ENCODE assay signal across 8 cellular contexts in the genomic region with DNA sequence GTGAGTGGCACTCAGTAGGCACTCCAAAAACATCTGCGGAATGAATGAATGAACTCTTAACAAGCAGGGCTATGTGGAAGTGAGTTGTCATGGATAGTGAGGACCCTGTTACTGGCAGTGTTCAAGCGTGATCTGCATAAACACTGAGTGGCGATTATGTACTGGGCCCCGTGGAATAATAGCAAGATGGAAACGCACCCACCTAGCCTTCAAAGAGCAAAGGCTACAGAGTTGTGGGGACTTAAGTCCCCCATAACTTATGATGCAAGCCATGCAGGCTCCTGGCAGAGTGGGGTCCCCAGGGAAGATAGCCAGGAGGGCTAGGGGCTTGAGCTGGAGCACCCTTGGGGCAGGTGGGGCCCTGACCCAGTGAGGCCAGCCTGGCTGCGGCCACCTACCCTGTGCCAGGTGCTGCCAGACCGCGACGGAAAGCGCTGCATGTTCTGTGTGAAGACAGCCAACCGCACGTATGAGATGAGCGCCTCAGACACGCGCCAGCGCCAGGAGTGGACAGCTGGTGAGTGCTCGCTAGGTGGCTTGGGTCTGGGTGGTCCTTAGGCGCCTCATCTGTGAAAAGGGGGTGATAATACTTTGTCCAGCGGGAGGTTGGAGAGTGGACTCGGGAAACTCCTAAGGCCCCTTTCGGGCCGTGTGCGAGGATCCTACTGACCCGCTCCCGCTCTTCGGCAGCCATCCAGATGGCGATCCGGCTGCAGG. TPM values are rescaled to one million over a fixed set of nuclear protein-coding genes. Genes with fewer than 3 reads are reported as not detected.
DNase-seq lines count a peak whose midpoint lies in the region; ATAC-seq, FAIRE-seq and TF ChIP-seq lines count a peak whose summit lies in the region.

No MANE protein-coding gene starts in this region.

- H3K4me2 ChIP-seq in IMR-90 (ENCODE audit: low read depth, low read length) (peak overlapping the region; percentile 60), H1 (ENCODE audit: insufficient read depth in 1 of 2, low read depth in 2 of 2, low read length in 2 of 2) (peak overlapping the region; percentile 90 to 92)

- POLR2A ChIA-PET in IMR-90 (lab: Charles Lee; ENCODE audit: unreplicated experiment), result no interaction called here
- POLR2A ChIA-PET in H1 (lab: Charles Lee; ENCODE audit: partially characterized antibody), result interaction anchor here (0.8 to 2.7 kb wide), 6 partner anchors 9 to 156 kb away, joined by 3 to 10 read pairs (median 5); a partner anchor contains a TSS
- POLR2A ChIA-PET in GM10248 (lab: Yijun Ruan, JAX), result no interaction called here

- H3K79me1 ChIP-seq in IMR-90 (ENCODE audit: low read depth in 1 of 2, low read length in 2 of 2) (no peaks in the 10 kb centered on the region), H1 (ENCODE audit: low read depth, low read length) (no peaks in the 10 kb centered on the region)

- H2BK20ac ChIP-seq in IMR-90 (ENCODE audit: low read depth, low read length), result no peak overlapping the region
- H2BK20ac ChIP-seq in H1 (ENCODE audit: low read length), result no peak overlapping the region

- H3K79me2 ChIP-seq in ACC112 (ENCODE audit: control insufficient read depth, insufficient read depth, low read length, unreplicated experiment) (no peaks in the 10 kb centered on the region), H1 (ENCODE audit: control insufficient read depth in 1 of 2, insufficient read depth in 2 of 2, low read length in 2 of 2) (no peaks in the 10 kb centered on the region)

- H4K91ac ChIP-seq in IMR-90 (ENCODE audit: insufficient read depth, low read depth, low read length), result no peak overlapping the region
- peak overlapping the region; percentile 39 for H4K91ac ChIP-seq in H1 (replicated peaks; ENCODE audit: insufficient read length, low read length)

- H4K20me1 ChIP-seq in IMR-90 (ENCODE audit: insufficient read depth, low read length) (no peaks in the 10 kb centered on the region), H1 (replicated peaks in 1 of 2; ENCODE audit: control insufficient read depth in 1 of 2, insufficient read depth in 2 of 2, low read length in 2 of 2) (no peaks in the 10 kb centered on the region)

- H3K9me3 ChIP-seq in IMR-90 (ENCODE audit: control insufficient read depth, insufficient read depth, low read length) (no peaks in the 10 kb centered on the region), H1 (ENCODE audit: insufficient read depth in 2 of 2, low read depth in 1 of 2, low read length in 1 of 2) (no peaks in the 10 kb centered on the region; a peak in 1 of 4 replicates), muscle layer of duodenum (ENCODE audit: control insufficient read depth in 1 of 2, low read length in 2 of 2) (no peaks in the 10 kb centered on the region)

- H3K4me1 ChIP-seq in ACC112 (ENCODE audit: control insufficient read depth, insufficient read depth, low read length, unreplicated experiment) (no peaks in the 10 kb centered on the region), IMR-90 (ENCODE audit: control insufficient read depth, insufficient read depth, low read length) (peaks cover 2% of the 10 kb centered on the region; the same call in 1 of the 2 replicates), H1 (replicated peaks in 1 of 4; ENCODE audit: control insufficient read depth in 3 of 4, insufficient read depth in 4 of 4, low read length in 3 of 4) (peaks cover 5 to 8% (median 6%) of the 10 kb centered on the region in 4 experiments), muscle layer of duodenum (ENCODE audit: control insufficient read depth in 1 of 2, insufficient read depth in 2 of 2, low read length in 2 of 2) (peaks cover 0 to 5% of the 10 kb centered on the region in 2 donors)

- no peak for DNase-seq in IMR-90
- DNase-seq in H1 (ENCODE audit: low read depth in 1 of 2, low spot score in 2 of 2), result no peak
- DNase-seq in GM10248 (ENCODE audit: extremely low spot score), result no peak

- H2BK120ac ChIP-seq in IMR-90 (ENCODE audit: low read depth, low read length) (no peak overlapping the region), H1 (replicated peaks; ENCODE audit: low read depth, low read length) (no peak overlapping the region)

- H4K5ac ChIP-seq in IMR-90 (ENCODE audit: low read depth, low read length) (no peak overlapping the region), H1 (ENCODE audit: insufficient read length, low read depth, low read length) (no peak overlapping the region)

- H3K56ac ChIP-seq in IMR-90 (ENCODE audit: extremely low read depth, insufficient read depth, low read length) (no peak overlapping the region), H1 (replicated peaks; ENCODE audit: insufficient read length, low read depth, low read length) (no peak overlapping the region)

- H4K8ac ChIP-seq in IMR-90 (ENCODE audit: low read depth in 2 of 2, low read length in 2 of 2) (peak overlapping the region in 1 of 2 experiments; percentile 2; a peak in 1 of 4 replicates), H1 (ENCODE audit: extremely low read depth, insufficient read depth, low read length) (peak overlapping the region; percentile 80)

- H3K14ac ChIP-seq in IMR-90 (replicated peaks; ENCODE audit: low read depth, low read length) (no peak overlapping the region), H1 (ENCODE audit: insufficient read length) (no peak overlapping the region)

- peak overlapping the region; percentile 25 for H2AK9ac ChIP-seq in IMR-90 (replicated peaks; ENCODE audit: low read depth, low read length, poor library complexity)

- intact Hi-C loops in IMR-90 (cut with micrococcal nuclease), result no loop called here

- CTCF ChIA-PET in IMR-90 (lab: Yijun Ruan, JAX), result interaction anchor here (1.0 to 1.7 kb wide), 3 partner anchors 11 to 132 kb away, joined by 4 to 10 read pairs (median 9); no protein-coding TSS in a partner anchor
- CTCF ChIA-PET in H1 (lab: Charles Lee; ENCODE audit: partially characterized antibody), result interaction anchor here (0.8 to 21.2 kb wide), 13 partner anchors 11 to 239 kb away, joined by 3 to 358 read pairs (median 5); a partner anchor contains a TSS
- CTCF ChIA-PET in GM10248 (lab: Yijun Ruan, JAX), result interaction anchor here (1.4 to 2.2 kb wide), 3 partner anchors 10 to 205 kb away, joined by 4 to 9 read pairs (median 4); no protein-coding TSS in a partner anchor

- H3K18ac ChIP-seq in IMR-90 (ENCODE audit: low read depth, low read length) (no peak overlapping the region), H1 (ENCODE audit: extremely low read depth, low read length) (peak overlapping the region; percentile 90)

- H2BK15ac ChIP-seq in IMR-90 (ENCODE audit: low read depth, low read length), result no peak overlapping the region
- H2BK15ac ChIP-seq in H1 (ENCODE audit: low read length), result no peak overlapping the region; the same call in 1 of the 2 replicates

- peak overlapping the region; percentile 76 for H3K23ac ChIP-seq in IMR-90 (ENCODE audit: low read depth, low read length)
- H3K23ac ChIP-seq in H1 (ENCODE audit: insufficient read length), result no peak overlapping the region

- no TSS peak for BruUV-seq in IMR-90 (replicated peaks; lab: Mats Ljungman, UMichigan)

- no peak overlapping the region for H2BK12ac ChIP-seq in H1 (ENCODE audit: low read depth, low read length)

- H3K9ac ChIP-seq in IMR-90 (ENCODE audit: low read depth, low read length) (peak overlapping the region; percentile 31; the same call in 1 of the 2 replicates), H1 (replicated peaks in 1 of 4; ENCODE audit: extremely low read depth in 1 of 4, low read depth in 3 of 4, low read length in 3 of 4) (peak overlapping the region in 3 of 4 experiments; percentile 14 to 20 (median 16); a peak in 3 of 7 replicates)

- H3K23me2 ChIP-seq in H1 (ENCODE audit: low read depth, low read length), result peaks cover 10% of the 10 kb centered on the region

- H3K36me3 ChIP-seq in ACC112 (ENCODE audit: insufficient read depth, low read length) (no peaks in the 10 kb centered on the region), IMR-90 (ENCODE audit: control insufficient read depth, insufficient read depth, low read length) (no peaks in the 10 kb centered on the region), H1 (ENCODE audit: control insufficient read depth in 2 of 4, insufficient read depth in 4 of 4, low read length in 3 of 4) (no peaks in the 10 kb centered on the region), muscle layer of duodenum (ENCODE audit: control insufficient read depth in 1 of 2, insufficient read depth in 2 of 2, low read length in 2 of 2) (peaks cover 0 to 10% of the 10 kb centered on the region in 2 donors)

- TF ChIP-seq RAD21 in IMR-90 (IDR thresholded peaks at IDR 0.05; ENCODE audit: low read length) (no peak), H1 (IDR thresholded peaks at IDR 0.05 in 1 of 2, conservative IDR thresholded peaks at IDR 0.05 in 1 of 2; ENCODE audit: low read depth in 2 of 2, low read length in 2 of 2) (no peak)

- no peak for TF ChIP-seq POLR2A in IMR-90 (IDR thresholded peaks at IDR 0.05; ENCODE audit: low read depth, low read length)
- TF ChIP-seq POLR2A in H1 (IDR thresholded peaks at IDR 0.05; ENCODE audit: control extremely low read depth in 1 of 2, low read depth in 2 of 2, low read length in 2 of 2), result no peak

- 22% methylated on average over 21 of the region's 28 CpGs; no CpG with 5 or more reads in 1 of the 2 experiments for WGBS in IMR-90 (ENCODE audit: extremely low coverage in 2 of 2, insufficient read length in 1 of 2), 2 experiments
- WGBS in H1 (ENCODE audit: extremely low coverage in 1 of 2, insufficient coverage in 1 of 2, insufficient read length in 1 of 2, insufficient replicate concordance in 2 of 2, low coverage in 1 of 2, low lambda C conversion rate in 2 of 2, missing lambda C conversion rate in 1 of 2), 2 experiments, result 26% methylated on average over 28 of the region's 28 CpGs; no CpG with 5 or more reads in 1 of the 2 experiments

- H2BK5ac ChIP-seq in IMR-90 (ENCODE audit: low read depth, low read length, poor library complexity, severe bottlenecking) (no peak overlapping the region), H1 (ENCODE audit: low read depth, low read length) (no peak overlapping the region)

- in situ Hi-C loops in IMR-90 (cut with MboI; ENCODE audit: low sequenced_read_pairs), result loop anchor here (25.0 kb wide), 1 partner anchor 420 kb away; a partner anchor contains a TSS

- no peak for TF ChIP-seq CTCF in IMR-90 (conservative IDR thresholded peaks at IDR 0.05; ENCODE audit: low read depth, low read length)
- no peak for TF ChIP-seq CTCF in H1 (IDR thresholded peaks at IDR 0.05; ENCODE audit: control extremely low read depth in 1 of 3, insufficient read depth in 1 of 3, low read depth in 1 of 3, low read length in 3 of 3)
- TF ChIP-seq CTCF in GM10248 (IDR thresholded peaks at IDR 0.05; ENCODE audit: control extremely low read depth, extremely low read depth, low read depth, missing control alignments), result no peak

- dilution Hi-C loops in IMR-90 (cut with HindIII; ENCODE audit: low sequenced_read_pairs, unreplicated experiment), result no loop called here

- H2AFZ ChIP-seq in ACC112 (ENCODE audit: low read length, unreplicated experiment), result peak overlapping the region; percentile 91
- H2AFZ ChIP-seq in IMR-90 (replicated peaks; ENCODE audit: low read length, poor library complexity), result peak overlapping the region; percentile 91
- H2AFZ ChIP-seq in H1 (ENCODE audit: low read length), result peak overlapping the region; percentile 82

- H3K4me3 ChIP-seq in ACC112 (ENCODE audit: low read depth, low read length) (peak overlapping the region; percentile 81), IMR-90 (ENCODE audit: insufficient read depth, low read depth, low read length) (peak overlapping the region; percentile 35), H1 (ENCODE audit: extremely low read depth in 1 of 4, insufficient read depth in 2 of 4, low read depth in 3 of 4, low read length in 4 of 4) (peak overlapping the region; percentile 42 to 62 (median 58)), muscle layer of duodenum (ENCODE audit: low read depth in 1 of 2, low read length in 2 of 2) (peak overlapping the region; percentile 66 to 75)

- H3K9me1 ChIP-seq in IMR-90 (ENCODE audit: insufficient read depth, low read length), result peaks cover 4% of the 10 kb centered on the region

- H3K4ac ChIP-seq in IMR-90 (ENCODE audit: low read depth, low read length) (no peak overlapping the region), H1 (replicated peaks; ENCODE audit: insufficient read length, low read depth, low read length) (no peak overlapping the region)

- H3K27me3 ChIP-seq in ACC112 (ENCODE audit: insufficient read depth, low read length) (peaks cover 15% of the 10 kb centered on the region), IMR-90 (ENCODE audit: control insufficient read depth, insufficient read depth, low read length) (peaks cover 10% of the 10 kb centered on the region), H1 (replicated peaks in 1 of 4; ENCODE audit: control insufficient read depth in 3 of 4, extremely low read depth in 1 of 4, insufficient read depth in 3 of 4, low read length in 3 of 4) (peaks cover 3 to 19% (median 14%) of the 10 kb centered on the region in 4 experiments), muscle layer of duodenum (ENCODE audit: low read depth, low read length) (no peaks in the 10 kb centered on the region)

- no peak overlapping the region for H2AK5ac ChIP-seq in IMR-90 (ENCODE audit: low read depth, low read length)
- H2AK5ac ChIP-seq in H1 (ENCODE audit: low read depth, low read length), result no peak overlapping the region

- ATAC-seq in IMR-90 (ENCODE audit: low read depth) (peak; percentile 25), HG03025 (IDR thresholded peaks at IDR 0.05; ENCODE audit: low FRiP score, unreplicated experiment) (no peak), GM18909 (IDR thresholded peaks at IDR 0.05; ENCODE audit: poor library complexity, unreplicated experiment) (no peak), GM18870 (IDR thresholded peaks at IDR 0.05; ENCODE audit: unreplicated experiment) (no peak)

- no peak for FAIRE-seq in H1 (lab: Jason Lieb, UNC)

- H3K27ac ChIP-seq in ACC112 (ENCODE audit: low read depth, low read length) (no peak overlapping the region), IMR-90 (ENCODE audit: insufficient read depth, low read length) (no peak overlapping the region; the same call in 1 of the 2 replicates), H1 (ENCODE audit: low read depth, low read length) (no peak overlapping the region), muscle layer of duodenum (ENCODE audit: low read length) (no peak overlapping the region)

- no peak for TF ChIP-seq EP300 in H1 (IDR thresholded peaks at IDR 0.05; ENCODE audit: borderline replicate concordance in 1 of 2, low read depth in 2 of 2, low read length in 2 of 2)

RNA-seq across cellular contexts. Expression of a gene that starts 20.0 kb away (rescaled TPM):
- total RNA-seq in IMR-90 (2012; rRNA removed), result 1.9 and 2.5 TPM in 2 replicates
- polyA plus RNA-seq in IMR-90 (2012; rRNA removed) (4.1 and 4.2 TPM in 2 replicates), H1 (2011; rRNA removed) (3.3 and 4.8 TPM in 2 replicates)
- polyA plus RNA-seq in IMR-90 (2012; cell fraction: cytosol; rRNA removed), result 1.6 and 3.0 TPM in 2 replicates
- polyA plus RNA-seq in IMR-90 (2012; cell fraction: nucleus; rRNA removed; ENCODE audit: low replicate concordance), result 13.7 and 15.7 TPM in 2 replicates
- 4.1 and 4.5 TPM in 2 replicates for total RNA-seq in H1 (2021; fragmentation: NEBNext Ultra II Directional; extraction: Animal tissue kit (Norgen Biotek cat#: 25700))
- 7.2 TPM for polyA plus RNA-seq in H1 (2011; cell fraction: cytosol; rRNA removed)
- 10.3 TPM for polyA plus RNA-seq in H1 (2011; cell fraction: nucleus; rRNA removed)
- 2.7 to 5.1 TPM (median 4.5 TPM) in 4 replicates for polyA plus RNA-seq in H1 (2012, experiment 1 of 2)
- polyA plus RNA-seq in H1 (2012, experiment 2 of 2), result 2.9 TPM
- 4.4 TPM for polyA plus RNA-seq in H1 (2013, experiment 1 of 2)
- 4.6 TPM for polyA plus RNA-seq in H1 (2013, experiment 2 of 2)
- polyA minus RNA-seq in H1 (2011; rRNA and poly(A)+ RNA removed), result 2.3 and 3.5 TPM in 2 replicates
- 1.6 TPM for polyA minus RNA-seq in H1 (2011; cell fraction: cytosol; rRNA and poly(A)+ RNA removed)
- polyA minus RNA-seq in H1 (2011; cell fraction: nucleus; rRNA and poly(A)+ RNA removed), result 3.0 TPM

RNA-seq across cellular contexts. Expression of a gene that starts 24.7 kb away (rescaled TPM):
- total RNA-seq in IMR-90 (2012; rRNA removed), result 10.0 and 10.4 TPM in 2 replicates
- polyA plus RNA-seq in IMR-90 (2012; rRNA removed) (69.0 and 78.3 TPM in 2 replicates), H1 (2011; rRNA removed) (14.6 and 18.9 TPM in 2 replicates)
- polyA plus RNA-seq in IMR-90 (2012; cell fraction: cytosol; rRNA removed), result 29.4 and 63.1 TPM in 2 replicates
- 86.7 and 158 TPM in 2 replicates for polyA plus RNA-seq in IMR-90 (2012; cell fraction: nucleus; rRNA removed; ENCODE audit: low replicate concordance)
- 14.9 and 16.9 TPM in 2 replicates for total RNA-seq in H1 (2021; fragmentation: NEBNext Ultra II Directional; extraction: Animal tissue kit (Norgen Biotek cat#: 25700))
- polyA plus RNA-seq in H1 (2011; cell fraction: cytosol; rRNA removed), result 11.9 TPM
- 12.8 TPM for polyA plus RNA-seq in H1 (2011; cell fraction: nucleus; rRNA removed)
- polyA plus RNA-seq in H1 (2012, experiment 1 of 2), result 10.5 to 16.1 TPM (median 14.7 TPM) in 4 replicates
- 11.9 TPM for polyA plus RNA-seq in H1 (2012, experiment 2 of 2)
- 10.8 TPM for polyA plus RNA-seq in H1 (2013, experiment 1 of 2)
- 10.5 TPM for polyA plus RNA-seq in H1 (2013, experiment 2 of 2)
- 6.6 and 10.4 TPM in 2 replicates for polyA minus RNA-seq in H1 (2011; rRNA and poly(A)+ RNA removed)
- polyA minus RNA-seq in H1 (2011; cell fraction: cytosol; rRNA and poly(A)+ RNA removed), result 7.1 TPM
- polyA minus RNA-seq in H1 (2011; cell fraction: nucleus; rRNA and poly(A)+ RNA removed), result 6.8 TPM

RNA-seq across cellular contexts. Expression of a gene that starts 58.1 kb away (rescaled TPM):
- 15.3 and 19.9 TPM in 2 replicates for total RNA-seq in IMR-90 (2012; rRNA removed)
- 21.1 and 22.5 TPM in 2 replicates for polyA plus RNA-seq in IMR-90 (2012; rRNA removed)
- polyA plus RNA-seq in IMR-90 (2012; cell fraction: cytosol; rRNA removed), result 13.4 and 13.9 TPM in 2 replicates
- polyA plus RNA-seq in IMR-90 (2012; cell fraction: nucleus; rRNA removed; ENCODE audit: low replicate concordance), result 87.4 and 150 TPM in 2 replicates
- 17.9 and 18.3 TPM in 2 replicates for total RNA-seq in H1 (2021; fragmentation: NEBNext Ultra II Directional; extraction: Animal tissue kit (Norgen Biotek cat#: 25700))
- 23.9 and 27.2 TPM in 2 replicates for polyA plus RNA-seq in H1 (2011; rRNA removed)
- 26.3 TPM for polyA plus RNA-seq in H1 (2011; cell fraction: cytosol; rRNA removed)
- polyA plus RNA-seq in H1 (2011; cell fraction: nucleus; rRNA removed), result 101 TPM
- polyA plus RNA-seq in H1 (2012, experiment 1 of 2), result 16.9 to 28.4 TPM (median 27.4 TPM) in 4 replicates
- 17.7 TPM for polyA plus RNA-seq in H1 (2012, experiment 2 of 2)
- 10.3 TPM for polyA plus RNA-seq in H1 (2013, experiment 1 of 2)
- 8.7 TPM for polyA plus RNA-seq in H1 (2013, experiment 2 of 2)
- polyA minus RNA-seq in H1 (2011; rRNA and poly(A)+ RNA removed), result 29.7 and 33.8 TPM in 2 replicates
- 9.7 TPM for polyA minus RNA-seq in H1 (2011; cell fraction: cytosol; rRNA and poly(A)+ RNA removed)
- polyA minus RNA-seq in H1 (2011; cell fraction: nucleus; rRNA and poly(A)+ RNA removed), result 19.5 TPM
